Comparison of ENCODE assay signal across 20 cellular contexts in genomic region chr10:79940431-79940830, GRCh38. TPM values are rescaled to one million over a fixed set of nuclear protein-coding genes. Genes with fewer than 3 reads are reported as not detected.
"Had no signal": no experiment of that assay in that cellular context is flagged by ENCODE, and none has a peak within 500 bp of the region (broad histone marks: within the 10 kb centered on the region; RNA-seq: fewer than 3 reads in every experiment).

No MANE protein-coding gene starts in this region.

- H3K4me1 ChIP-seq: breast epithelium, colonic mucosa, neural progenitor cell had no signal

- H3K27ac Mint-ChIP-seq: activated naive CD4-positive, alpha-beta T cell treated with anti-CD3 and anti-CD28 coated beads for 36 hours; activated naive CD8-positive, alpha-beta T cell treated with anti-CD3 and anti-CD28 coated beads, Interleukin-2, amount 10 ng/mL, durations not matched to agents 7 days and 5 days; activated T-cell treated with anti-CD3 and anti-CD28 coated beads, Interleukin-2, amount 50 U/mL, for 72 hours; naive thymus-derived CD4-positive, alpha-beta T cell; neural progenitor cell had no signal

- DNase-seq: activated CD4-positive, CD25-positive, alpha-beta regulatory T cell treated with anti-CD3 and anti-CD28 coated beads, Interleukin-2, amount 50 U/mL, for 72 hours; activated effector memory CD4-positive, alpha-beta T cell treated with Interleukin-2 at 50 U/mL for 16 hours; activated naive CD4-positive, alpha-beta T cell treated with anti-CD3 and anti-CD28 coated beads for 36 hours; activated naive CD8-positive, alpha-beta T cell treated with anti-CD3 and anti-CD28 coated beads, Interleukin-2, amount 10 ng/mL, durations not matched to agents 7 days and 5 days; activated T-cell treated with anti-CD3 and anti-CD28 coated beads, Interleukin-2, amount 50 U/mL, for 72 hours; amniotic stem cell; colonic mucosa; erythroblast; foreskin melanocyte; lower lobe of right lung; naive thymus-derived CD4-positive, alpha-beta T cell; ovary; T-helper 1 cell; trophoblast cell; WERI-Rb-1 had no signal

- H3K36me3 Mint-ChIP-seq: activated naive CD8-positive, alpha-beta T cell treated with anti-CD3 and anti-CD28 coated beads, Interleukin-2, amount 10 ng/mL, durations not matched to agents 7 days and 5 days; neural progenitor cell had no signal

- H3K4me1 Mint-ChIP-seq: neural progenitor cell had no signal

- H3K36me3 ChIP-seq: breast epithelium, colonic mucosa, neural progenitor cell, ovary, WERI-Rb-1 had no signal

- H3K4me2 ChIP-seq: neural progenitor cell had no signal

- H3K9me3 ChIP-seq: breast epithelium, colonic mucosa, lower lobe of right lung, ovary had no signal

- H3K27ac ChIP-seq: breast epithelium, colonic mucosa, lower lobe of right lung, neural progenitor cell, ovary, WERI-Rb-1 had no signal

- H3K27me3 ChIP-seq: breast epithelium, colonic mucosa, neural progenitor cell, ovary had no signal

- H3K4me3 ChIP-seq: breast epithelium, colonic mucosa, lower lobe of right lung, neural progenitor cell, ovary had no signal

- H3K9ac ChIP-seq: neural progenitor cell had no signal

- H3K9me3 Mint-ChIP-seq: activated naive CD4-positive, alpha-beta T cell treated with anti-CD3 and anti-CD28 coated beads for 36 hours; activated naive CD8-positive, alpha-beta T cell treated with anti-CD3 and anti-CD28 coated beads, Interleukin-2, amount 10 ng/mL, durations not matched to agents 7 days and 5 days; activated T-cell treated with anti-CD3 and anti-CD28 coated beads, Interleukin-2, amount 50 U/mL, for 72 hours; naive thymus-derived CD4-positive, alpha-beta T cell; neural progenitor cell had no signal

- H3K4me3 Mint-ChIP-seq: activated naive CD4-positive, alpha-beta T cell treated with anti-CD3 and anti-CD28 coated beads for 36 hours; activated naive CD8-positive, alpha-beta T cell treated with anti-CD3 and anti-CD28 coated beads, Interleukin-2, amount 10 ng/mL, durations not matched to agents 7 days and 5 days; activated T-cell treated with anti-CD3 and anti-CD28 coated beads, Interleukin-2, amount 50 U/mL, for 72 hours; naive thymus-derived CD4-positive, alpha-beta T cell; neural progenitor cell had no signal

RNA-seq across cellular contexts. Expression of gene SFTPD, which starts 8.5 kb away (rescaled TPM):
- total RNA-seq: activated naive CD4-positive, alpha-beta T cell treated with anti-CD3 and anti-CD28 coated beads for 36 hours; activated naive CD8-positive, alpha-beta T cell treated with anti-CD3 and anti-CD28 coated beads, Interleukin-2, amount 10 ng/mL, durations not matched to agents 7 days and 5 days; activated T-cell treated with anti-CD3 and anti-CD28 coated beads, Interleukin-2, amount 50 U/mL, for 72 hours; kidney epithelial cell; mesenteric fat pad; pulmonary artery endothelial cell had no signal
- polyA plus RNA-seq: naive thymus-derived CD4-positive, alpha-beta T cell had no signal
